In the genomic region with DNA sequence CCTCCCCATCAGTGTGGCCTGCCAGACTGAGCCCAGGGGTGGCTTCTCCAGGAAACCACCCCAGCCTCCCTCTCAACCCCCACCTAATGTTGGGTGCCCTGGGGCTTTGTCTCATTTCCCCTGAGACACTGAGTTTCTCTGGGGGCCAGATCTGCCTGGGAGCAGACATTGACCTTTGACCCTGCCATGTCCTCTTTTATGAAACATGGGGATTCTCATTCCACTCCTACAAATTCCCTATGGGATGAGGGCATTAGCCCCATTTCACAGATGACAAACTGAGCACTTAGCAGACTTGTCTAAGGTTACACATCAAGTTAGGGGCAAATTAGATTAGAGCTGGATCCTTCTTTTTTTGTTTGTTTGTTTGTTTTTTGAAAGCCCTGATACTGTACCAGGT, we compare ENCODE assay signal across 28 cellular contexts. TPM values are rescaled to one million over a fixed set of nuclear protein-coding genes. Genes with fewer than 3 reads are reported as not detected.
"Had no signal": no experiment of that assay in that cellular context is flagged by ENCODE, and none has a peak within 500 bp of the region (broad histone marks: within the 10 kb centered on the region; RNA-seq: fewer than 3 reads in every experiment).

No MANE protein-coding gene starts in this region.

- DNase-seq: activated CD4-positive, alpha-beta T cell treated with anti-CD3 and anti-CD28 coated beads, Interleukin-2, amount 10 ng/mL, durations not matched to agents 24 days and 14 days; activated CD4-positive, alpha-beta T cell treated with anti-CD3 and anti-CD28 coated beads, Interleukin-2, amount 50 U/mL, for 4 hours; activated CD8-positive, alpha-beta T cell treated with anti-CD3 and anti-CD28 coated beads for 36 hours; activated gamma-delta T cell treated with Interleukin-2 at 50 U/mL for 16 hours; activated naive CD4-positive, alpha-beta T cell treated with anti-CD3 and anti-CD28 coated beads for 36 hours; activated T-cell treated with anti-CD3 and anti-CD28 coated beads, Interleukin-2, amount 50 U/mL, for 24 hours; adrenal gland; body of pancreas; central memory CD4-positive, alpha-beta T cell; NCI-H1105; NCI-H1417 treated with DMSO at 0.1 percent for 48 hours; NCI-H1930; NCI-H2081 treated with DMSO at 0.1 percent for 48 hours; NCI-H226; OCI-M1; SHP77; SJCRH30; T1000 had no signal

- H3K4me3 ChIP-seq: adrenal gland, body of pancreas, SJCRH30, SK-N-MC had no signal

- H3K4me1 Mint-ChIP-seq: activated CD4-positive, alpha-beta T cell treated with anti-CD3 and anti-CD28 coated beads, Interleukin-2, amount 10 ng/mL, durations not matched to agents 24 days and 14 days had no signal

- FAIRE-seq: astrocyte, bronchial epithelial cell had no signal

- H3K9me3 Mint-ChIP-seq: activated CD4-positive, alpha-beta T cell treated with anti-CD3 and anti-CD28 coated beads, Interleukin-2, amount 10 ng/mL, durations not matched to agents 24 days and 14 days; activated CD8-positive, alpha-beta T cell treated with anti-CD3 and anti-CD28 coated beads for 36 hours; activated naive CD4-positive, alpha-beta T cell treated with anti-CD3 and anti-CD28 coated beads for 36 hours; activated naive CD4-positive, alpha-beta T cell treated with anti-CD3 and anti-CD28 coated beads, Interleukin-2, amount 50 U/mL, for 72 hours; activated T-cell treated with anti-CD3 and anti-CD28 coated beads, Interleukin-2, amount 50 U/mL, for 24 hours had no signal

- H3K27ac ChIP-seq: adrenal gland, body of pancreas, SJCRH30, SK-N-MC had no signal

- H3K4me3 Mint-ChIP-seq: activated CD4-positive, alpha-beta T cell treated with anti-CD3 and anti-CD28 coated beads, Interleukin-2, amount 10 ng/mL, durations not matched to agents 24 days and 14 days; activated CD8-positive, alpha-beta T cell treated with anti-CD3 and anti-CD28 coated beads for 36 hours; activated naive CD4-positive, alpha-beta T cell treated with anti-CD3 and anti-CD28 coated beads for 36 hours; activated T-cell treated with anti-CD3 and anti-CD28 coated beads, Interleukin-2, amount 50 U/mL, for 24 hours had no signal

- H3K4me1 ChIP-seq: adrenal gland, SJCRH30 had no signal

- H3K36me3 ChIP-seq: adrenal gland, SJCRH30 had no signal

- H3K9me3 ChIP-seq: adrenal gland, body of pancreas, SJCRH30 had no signal

- H3K36me3 Mint-ChIP-seq: activated naive CD4-positive, alpha-beta T cell treated with anti-CD3 and anti-CD28 coated beads, Interleukin-2, amount 50 U/mL, for 72 hours had no signal

- H3K27ac Mint-ChIP-seq: activated CD4-positive, alpha-beta T cell treated with anti-CD3 and anti-CD28 coated beads, Interleukin-2, amount 10 ng/mL, durations not matched to agents 24 days and 14 days; activated CD8-positive, alpha-beta T cell treated with anti-CD3 and anti-CD28 coated beads for 36 hours; activated naive CD4-positive, alpha-beta T cell treated with anti-CD3 and anti-CD28 coated beads for 36 hours; activated naive CD4-positive, alpha-beta T cell treated with anti-CD3 and anti-CD28 coated beads, Interleukin-2, amount 50 U/mL, for 72 hours; activated T-cell treated with anti-CD3 and anti-CD28 coated beads, Interleukin-2, amount 50 U/mL, for 24 hours had no signal

- ATAC-seq: activated CD8-positive, alpha-beta T cell treated with anti-CD3 and anti-CD28 coated beads for 36 hours; activated naive CD4-positive, alpha-beta T cell treated with anti-CD3 and anti-CD28 coated beads, Interleukin-2, amount 50 U/mL, for 72 hours; body of pancreas had no signal

RNA-seq across cellular contexts. Expression of a gene that starts 24.1 kb away (rescaled TPM):
- total RNA-seq: activated CD4-positive, alpha-beta T cell treated with anti-CD3 and anti-CD28 coated beads, Interleukin-2, amount 10 ng/mL, durations not matched to agents 24 days and 14 days; activated CD8-positive, alpha-beta memory T cell treated with anti-CD3 and anti-CD28 coated beads for 36 hours; activated CD8-positive, alpha-beta T cell treated with anti-CD3 and anti-CD28 coated beads for 36 hours; activated naive CD4-positive, alpha-beta T cell treated with anti-CD3 and anti-CD28 coated beads for 36 hours; activated naive CD4-positive, alpha-beta T cell treated with anti-CD3 and anti-CD28 coated beads, Interleukin-2, amount 50 U/mL, for 72 hours; astrocyte; MCF 10A; NCI-H460; RPMI7951; SJCRH30; T-helper 1 cell treated with Interleukin-12 subunit alpha and Interleukin-12 subunit beta and Interleukin-4 antibody, amounts not matched to agents 30 ng/mL and 1 ng/mL, for 36 hours; T-helper 2 cell treated with Interferon-gamma antibody and Interleukin-4, amounts not matched to agents 100 ng/mL and 5 ng/mL, for 36 hours had no signal

RNA-seq across cellular contexts. Expression of a gene that starts 54.8 kb away (rescaled TPM):
- total RNA-seq: body of pancreas; bronchial epithelial cell; RPMI7951; T-helper 1 cell treated with Interleukin-12 subunit alpha and Interleukin-12 subunit beta and Interleukin-4 antibody, amounts not matched to agents 30 ng/mL and 1 ng/mL, for 36 hours; T-helper 2 cell treated with Interferon-gamma antibody and Interleukin-4, amounts not matched to agents 100 ng/mL and 5 ng/mL, for 36 hours had no signal
